8 cellular contexts compared by ENCODE assay signal in the genomic region with DNA sequence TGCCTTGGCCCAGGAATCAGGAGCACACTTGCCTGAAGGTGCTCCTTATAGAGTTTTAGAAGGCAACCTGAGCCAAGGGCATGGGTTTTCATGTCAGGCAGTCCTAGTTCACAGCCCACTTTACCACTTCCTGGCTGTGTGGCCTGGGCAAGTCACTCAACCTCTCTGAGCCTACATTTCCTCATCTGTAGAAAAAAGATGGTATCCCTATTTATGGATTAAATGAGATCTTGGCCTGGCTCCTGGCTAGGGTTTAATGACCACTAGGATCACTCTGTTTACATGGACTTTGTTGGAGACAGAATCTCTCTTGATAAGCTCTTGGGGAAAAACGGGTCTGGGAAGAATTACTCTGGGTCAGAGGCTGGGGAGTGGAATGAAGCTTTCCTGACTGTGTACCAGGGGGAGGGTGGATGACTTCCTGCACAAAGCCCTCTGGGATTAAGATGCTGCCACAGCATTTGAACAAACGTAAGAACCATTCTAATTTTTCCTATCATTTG. TPM values are rescaled to one million over a fixed set of nuclear protein-coding genes. Genes with fewer than 3 reads are reported as not detected.
DNase-seq lines count a peak whose midpoint lies in the region; ATAC-seq and TF ChIP-seq lines count a peak whose summit lies in the region.

No MANE protein-coding gene starts in this region.

- peak overlapping the region; percentile 98 for H3K4me3 Mint-ChIP-seq in central memory CD8-positive, alpha-beta T cell
- peak overlapping the region; percentile 95 for H3K4me3 Mint-ChIP-seq in natural killer cell

- peaks cover 5% of the 10 kb centered on the region; the same call in 1 of the 2 replicates for H3K36me3 ChIP-seq in ACC112 (ENCODE audit: insufficient read depth, low read length)

- peak overlapping the region; percentile 92 for H3K4me3 ChIP-seq in ACC112 (ENCODE audit: low read depth, low read length)
- H3K4me3 ChIP-seq in Jurkat, Clone E6-1 (ENCODE audit: low read length): no peak overlapping the region

- no peak overlapping the region for H2AFZ ChIP-seq in ACC112 (ENCODE audit: low read length, unreplicated experiment)

- peaks cover 68% of the 10 kb centered on the region for H3K4me1 ChIP-seq in ACC112 (ENCODE audit: control insufficient read depth, insufficient read depth, low read length, unreplicated experiment)

- peaks cover 5% of the 10 kb centered on the region for H3K36me3 Mint-ChIP-seq in central memory CD8-positive, alpha-beta T cell (ENCODE audit: insufficient read depth)
- H3K36me3 Mint-ChIP-seq in natural killer cell: no peaks in the 10 kb centered on the region

- peaks cover 18% of the 10 kb centered on the region for H3K79me2 ChIP-seq in ACC112 (ENCODE audit: control insufficient read depth, insufficient read depth, low read length, unreplicated experiment)

- peak overlapping the region; percentile 99 for H3K27ac ChIP-seq in ACC112 (ENCODE audit: low read depth, low read length)

- peak overlapping the region; percentile 91 for H3K27ac Mint-ChIP-seq in central memory CD8-positive, alpha-beta T cell (ENCODE audit: low read depth)
- H3K27ac Mint-ChIP-seq in natural killer cell: peak overlapping the region; percentile 89 to 96

- H3K4me1 Mint-ChIP-seq in central memory CD8-positive, alpha-beta T cell: peaks cover 51% of the 10 kb centered on the region
- H3K4me1 Mint-ChIP-seq in natural killer cell: peaks cover 50 to 51% of the 10 kb centered on the region in 2 donors

- H3K9me3 Mint-ChIP-seq in central memory CD8-positive, alpha-beta T cell: no peaks in the 10 kb centered on the region
- no peaks in the 10 kb centered on the region for H3K9me3 Mint-ChIP-seq in natural killer cell

- no peak for TF ChIP-seq CTCF in natural killer cell (IDR thresholded peaks at IDR 0.05)

- intact Hi-C loops in natural killer cell (cut with micrococcal nuclease): no loop called here

- ATAC-seq in central memory CD8-positive, alpha-beta T cell (replicated peaks; ENCODE audit: extremely low read depth, poor library complexity, severe bottlenecking): peak; percentile 29
- ATAC-seq in natural killer cell (peak in 1 of 3 donors; percentile 25), HG02623 (IDR thresholded peaks at IDR 0.05; ENCODE audit: unreplicated experiment) (no peak), HG03095 (IDR thresholded peaks at IDR 0.05; ENCODE audit: unreplicated experiment) (no peak), GM18868 (IDR thresholded peaks at IDR 0.05; ENCODE audit: unreplicated experiment) (no peak)

- DNase-seq in Jurkat, Clone E6-1 (ENCODE audit: low read depth, low spot score): peak; percentile 37
- DNase-seq in central memory CD8-positive, alpha-beta T cell (ENCODE audit: low spot score in 2 of 2): no peak
- DNase-seq in natural killer cell: no peak
- DNase-seq in DMS 273 (lab: John Stamatoyannopoulos, UW; ENCODE audit: unreplicated experiment): no peak

- no peaks in the 10 kb centered on the region for H3K27me3 ChIP-seq in ACC112 (ENCODE audit: insufficient read depth, low read length)

- H3K27me3 Mint-ChIP-seq in central memory CD8-positive, alpha-beta T cell: no peaks in the 10 kb centered on the region
- peaks cover 0 to 4% of the 10 kb centered on the region in 2 donors for H3K27me3 Mint-ChIP-seq in natural killer cell (ENCODE audit: low read depth in 2 of 2)

RNA-seq across cellular contexts. Expression of gene MT2A, which starts 2.3 kb away (rescaled TPM):
- 224 TPM for polyA plus RNA-seq in Jurkat, Clone E6-1 (2012; ENCODE audit: insufficient read depth, insufficient read length)
- total RNA-seq in natural killer cell: 10 to 100 TPM; 33.0 to 81.5 (median 70.6) TPM

RNA-seq across cellular contexts. Expression of gene MT1E, which starts 14.9 kb away (rescaled TPM):
- not detected for polyA plus RNA-seq in Jurkat, Clone E6-1 (2012; ENCODE audit: insufficient read depth, insufficient read length)
- 1 to 10 TPM in 1 of 3 donors, under 1 TPM in 1, not detected in 1; 0.40 to 3.2 TPM for total RNA-seq in natural killer cell

RNA-seq across cellular contexts. Expression of gene MT3, which starts 21.3 kb away (rescaled TPM):
- not detected for polyA plus RNA-seq in Jurkat, Clone E6-1 (2012; ENCODE audit: insufficient read depth, insufficient read length)
- not detected for total RNA-seq in natural killer cell

RNA-seq across cellular contexts. Expression of gene MT1M, which starts 21.8 kb away (rescaled TPM):
- polyA plus RNA-seq in Jurkat, Clone E6-1 (2012; ENCODE audit: insufficient read depth, insufficient read length): not detected
- total RNA-seq in natural killer cell: not detected

RNA-seq across cellular contexts. Expression of gene MT1A, which starts 27.8 kb away (rescaled TPM):
- polyA plus RNA-seq in Jurkat, Clone E6-1 (2012; ENCODE audit: insufficient read depth, insufficient read length): not detected
- total RNA-seq in natural killer cell: not detected
